In genomic region chr20:20139403-20139802, GRCh38 we compare ENCODE assay signal across 22 cellular contexts.
"Had no signal": no experiment of that assay in that cellular context is flagged by ENCODE, and none has a peak within 500 bp of the region (broad histone marks: within the 10 kb centered on the region; RNA-seq: fewer than 3 reads in every experiment).

No MANE protein-coding gene starts in this region.

- H3K36me3 ChIP-seq: pancreas, prostate gland, spleen, tibial nerve had no signal

- H3K9me3 ChIP-seq: pancreas, prostate gland had no signal

- H3K4me3 ChIP-seq: pancreas, prostate gland, spleen, tibial nerve had no signal

- H3K27me3 ChIP-seq: pancreas, tibial nerve had no signal

- DNase-seq: activated CD4-positive, alpha-beta T cell treated with anti-CD3 and anti-CD28 coated beads for 36 hours; activated CD4-positive, CD25-positive, alpha-beta regulatory T cell; activated CD8-positive, alpha-beta memory T cell treated with anti-CD3 and anti-CD28 coated beads, Interleukin-2, amount 10 ng/mL, durations not matched to agents 7 days and 5 days; activated CD8-positive, alpha-beta T cell treated with anti-CD3 and anti-CD28 coated beads, Interleukin-2, amount 10 ng/mL, durations not matched to agents 7 days and 5 days; activated naive CD8-positive, alpha-beta T cell treated with anti-CD3 and anti-CD28 coated beads, Interleukin-2, amount 50 U/mL, for 24 hours; activated T-cell treated with anti-CD3 and anti-CD28 coated beads, Interleukin-2, amount 50 U/mL, for 48 hours; amygdala; caudate nucleus; cortex of kidney; head of caudate nucleus; hypothalamus; immature natural killer cell; kidney; left colon; naive thymus-derived CD8-positive, alpha-beta T cell; nucleus accumbens; pancreas; spleen; stimulated activated naive CD4-positive, alpha-beta T cell treated with Interleukin-2 at 50 U/mL for 16 hours had no signal

- ATAC-seq: activated CD4-positive, alpha-beta T cell treated with anti-CD3 and anti-CD28 coated beads for 36 hours; activated CD8-positive, alpha-beta memory T cell treated with anti-CD3 and anti-CD28 coated beads, Interleukin-2, amount 10 ng/mL, durations not matched to agents 7 days and 5 days; activated CD8-positive, alpha-beta T cell treated with anti-CD3 and anti-CD28 coated beads, Interleukin-2, amount 10 ng/mL, durations not matched to agents 7 days and 5 days; activated naive CD8-positive, alpha-beta T cell treated with anti-CD3 and anti-CD28 coated beads, Interleukin-2, amount 50 U/mL, for 24 hours; left colon; naive thymus-derived CD8-positive, alpha-beta T cell; pancreas had no signal

- H3K27ac ChIP-seq: pancreas, prostate gland, spleen, tibial nerve had no signal

- H3K4me1 ChIP-seq: pancreas, prostate gland, spleen, tibial nerve had no signal

- FAIRE-seq: endothelial cell of umbilical vein, kidney, pancreas had no signal
